Comparison of ENCODE assay signal across 9 cellular contexts in genomic region chr17:4074831-4075495, GRCh38.
A peak's percentile ranks its signal among the peaks of the same experiment; 100 is the strongest.
DNase-seq lines count a peak whose midpoint lies in the region; ATAC-seq, FAIRE-seq and TF ChIP-seq lines count a peak whose summit lies in the region.
"Had no signal": no experiment of that assay in that cellular context is flagged by ENCODE, and none has a peak within 500 bp of the region (broad histone marks: within the 10 kb centered on the region; RNA-seq: fewer than 3 reads in every experiment).

No MANE protein-coding gene starts in this region.

- intact Hi-C loops in body of pancreas (cut with DNase I), result loop anchor here (10.0 kb wide), 1 partner anchor 160 kb away; the partner anchor contains the start of gene P2RX1

- H3K27ac ChIP-seq in body of pancreas, result peak overlapping the region in 3 of 4 donors; percentile 0 to 53 (median 50)
- H3K27ac ChIP-seq in thoracic aorta, result peak overlapping the region; percentile 20 to 84
- H3K27ac ChIP-seq: skin epidermis had no signal

- H3K9me3 ChIP-seq in body of pancreas (no peaks in the 10 kb centered on the region), thoracic aorta (no peaks in the 10 kb centered on the region)

- DNase-seq in BJ (ENCODE audit: low read depth) (no peak), NCI-H2196 treated with DMSO at 0.1 percent for 48 hours (lab: John Stamatoyannopoulos, UW; ENCODE audit: unreplicated experiment) (peak; percentile 35), body of pancreas (peak in 2 of 4 donors; percentile 32 to 37), thoracic aorta (ENCODE audit: low spot score) (no peak)

- WGBS in body of pancreas, 2 donors, result 36 to 44% methylated on average over 10 of the region's 10 CpGs

- no peak for TF ChIP-seq POLR2A in body of pancreas (IDR thresholded peaks at IDR 0.05)

- ATAC-seq in HG02885 (IDR thresholded peaks at IDR 0.05; ENCODE audit: poor library complexity, unreplicated experiment) (peak; percentile 31), body of pancreas (peak; percentile 90), thoracic aorta (ENCODE audit: insufficient number of reproducible peaks, low FRiP score, low read depth) (peak; percentile 30), GM19467 (IDR thresholded peaks at IDR 0.05; ENCODE audit: unreplicated experiment) (no peak)

- H3K4me1 ChIP-seq in body of pancreas, result peaks cover 35% of the 10 kb centered on the region
- peaks cover 26 to 35% of the 10 kb centered on the region in 2 donors for H3K4me1 ChIP-seq in thoracic aorta (ENCODE audit: control insufficient read depth in 1 of 2, low read depth in 2 of 2)

- TF ChIP-seq CTCF in BJ (IDR thresholded peaks at IDR 0.05; ENCODE audit: insufficient read depth, low read depth, low read length) (peak; percentile 68), GM12875 (IDR thresholded peaks at IDR 0.05; ENCODE audit: borderline replicate concordance, insufficient read depth, low read depth, low read length) (peak; percentile 67), body of pancreas (IDR thresholded peaks at IDR 0.05) (peak; percentile 45 to 89 (median 81)), thoracic aorta (IDR thresholded peaks at IDR 0.05) (peak; percentile 53)

- CTCF ChIA-PET in BJ (lab: Yijun Ruan, JAX), result interaction anchor here (0.6 to 3.8 kb wide), 13 partner anchors 9 to 341 kb away, joined by 3 to 26 read pairs (median 4); no protein-coding TSS in a partner anchor

- no peak overlapping the region for H3K4me3 ChIP-seq in BJ (ENCODE audit: low read depth, low read length)
- H3K4me3 ChIP-seq in GM12875 (ENCODE audit: low read depth, low read length), result no peak overlapping the region
- no peak overlapping the region for H3K4me3 ChIP-seq in body of pancreas
- H3K4me3 ChIP-seq in thoracic aorta, result no peak overlapping the region
- H3K4me3 ChIP-seq: skin epidermis had no signal

- FAIRE-seq in islet of Langerhans (lab: Jason Lieb, UNC), result peak; percentile 91

- peaks cover 29% of the 10 kb centered on the region for H3K36me3 ChIP-seq in BJ (ENCODE audit: control insufficient read depth, insufficient read depth, low read length)
- H3K36me3 ChIP-seq in body of pancreas (replicated peaks in 1 of 2; ENCODE audit: insufficient read depth in 1 of 2, low read depth in 2 of 2), result peaks cover 0 to 27% of the 10 kb centered on the region in 2 donors
- H3K36me3 ChIP-seq in thoracic aorta, result peaks cover 59% of the 10 kb centered on the region

- H3K27me3 ChIP-seq in BJ (ENCODE audit: control insufficient read depth, insufficient read depth, low read length), result no peaks in the 10 kb centered on the region
- H3K27me3 ChIP-seq in body of pancreas, result no peaks in the 10 kb centered on the region
- no peaks in the 10 kb centered on the region for H3K27me3 ChIP-seq in thoracic aorta (replicated peaks; ENCODE audit: insufficient read depth)

- POLR2A ChIA-PET in BJ (lab: Charles Lee), result no interaction called here
